21 cellular contexts compared by ENCODE assay signal in genomic region chr7:11607676-11608075, GRCh38.
DNase-seq lines count a peak whose midpoint lies in the region; ATAC-seq and TF ChIP-seq lines count a peak whose summit lies in the region.
"Had no signal": no experiment of that assay in that cellular context is flagged by ENCODE, and none has a peak within 500 bp of the region (broad histone marks: within the 10 kb centered on the region; RNA-seq: fewer than 3 reads in every experiment).

No MANE protein-coding gene starts in this region.

- DNase-seq in Right ventricle myocardium superior (peak; percentile 49), left ventricle myocardium superior (no peak), NCI-H69 (lab: John Stamatoyannopoulos, UW) (peak; percentile 94), choroid plexus epithelial cell (ENCODE audit: low read depth) (peak; percentile 28), thyroid gland (peak; percentile 46 to 64), BE2C (no peak), left colon (no peak)
- no peak for DNase-seq in activated CD4-positive, alpha-beta T cell treated with anti-CD3 and anti-CD28 coated beads, Interleukin-2, amount 10 ng/mL, durations not matched to agents 24 days and 14 days
- DNase-seq: activated B cell treated with CpG ODN at 0.5 μM for 24 hours; activated CD4-positive, alpha-beta memory T cell treated with anti-CD3 and anti-CD28 coated beads for 36 hours; adrenal gland; DMS79; erythroblast; natural killer cell; testis had no signal

- H3K27ac Mint-ChIP-seq in activated CD4-positive, alpha-beta T cell treated with anti-CD3 and anti-CD28 coated beads, Interleukin-2, amount 10 ng/mL, durations not matched to agents 24 days and 14 days, result no peak overlapping the region
- H3K27ac Mint-ChIP-seq: activated B cell treated with CpG ODN at 0.5 μM for 24 hours; activated CD4-positive, alpha-beta memory T cell treated with anti-CD3 and anti-CD28 coated beads for 36 hours; GM23338; IgD-negative memory B cell; natural killer cell; stimulated activated memory B cell treated with anti-CD40 and anti-IgM and Interleukin-4, amounts not matched to agents 10 μg/mL and 1 μg/mL and 100 μg/mL, for 72 hours; T-helper 2 cell treated with Interferon-gamma antibody and Interleukin-4, amounts not matched to agents 5 μg/mL and 100 μg/mL, for 36 hours had no signal

- no peaks in the 10 kb centered on the region for H3K36me3 ChIP-seq in thyroid gland
- H3K36me3 ChIP-seq in BE2C, result no peaks in the 10 kb centered on the region
- H3K36me3 ChIP-seq: adrenal gland had no signal

- no peak overlapping the region for H3K4me3 ChIP-seq in choroid plexus epithelial cell (ENCODE audit: low read depth, low read length)
- no peak overlapping the region for H3K4me3 ChIP-seq in thyroid gland (replicated peaks in 1 of 3)
- H3K4me3 ChIP-seq in BE2C (ENCODE audit: low read depth, low read length), result no peak overlapping the region
- H3K4me3 ChIP-seq: adrenal gland, GM23338, testis had no signal

- ATAC-seq in Right ventricle myocardium superior (ENCODE audit: poor library complexity) (no peak), left ventricle myocardium superior (no peak), left colon (no peak)
- ATAC-seq: GM23338; natural killer cell; SK-N-SH treated with all-trans-retinoic acid at 6 μM for 48 hours; stimulated activated memory B cell treated with anti-CD40 and anti-IgM and Interleukin-4, amounts not matched to agents 10 μg/mL and 1 μg/mL and 100 μg/mL, for 72 hours had no signal

- peaks cover 0 to 6% of the 10 kb centered on the region in 2 donors for H3K4me1 ChIP-seq in thyroid gland
- H3K4me1 ChIP-seq in BE2C, result no peaks in the 10 kb centered on the region; the same call in 1 of the 2 replicates
- H3K4me1 ChIP-seq: adrenal gland, testis had no signal

- no peaks in the 10 kb centered on the region for H3K9me3 Mint-ChIP-seq in activated CD4-positive, alpha-beta T cell treated with anti-CD3 and anti-CD28 coated beads, Interleukin-2, amount 10 ng/mL, durations not matched to agents 24 days and 14 days
- H3K9me3 Mint-ChIP-seq: activated B cell treated with CpG ODN at 0.5 μM for 24 hours; activated CD4-positive, alpha-beta memory T cell treated with anti-CD3 and anti-CD28 coated beads for 36 hours; IgD-negative memory B cell; T-helper 2 cell treated with Interferon-gamma antibody and Interleukin-4, amounts not matched to agents 5 μg/mL and 100 μg/mL, for 36 hours had no signal

- H3K27ac ChIP-seq in thyroid gland, result no peak overlapping the region
- H3K27ac ChIP-seq: adrenal gland, testis had no signal

- H3K4me3 Mint-ChIP-seq in activated CD4-positive, alpha-beta T cell treated with anti-CD3 and anti-CD28 coated beads, Interleukin-2, amount 10 ng/mL, durations not matched to agents 24 days and 14 days, result no peak overlapping the region
- H3K4me3 Mint-ChIP-seq: activated B cell treated with CpG ODN at 0.5 μM for 24 hours; activated CD4-positive, alpha-beta memory T cell treated with anti-CD3 and anti-CD28 coated beads for 36 hours; CD14-positive monocyte; GM23338; IgD-negative memory B cell; natural killer cell; stimulated activated memory B cell treated with anti-CD40 and anti-IgM and Interleukin-4, amounts not matched to agents 10 μg/mL and 1 μg/mL and 100 μg/mL, for 72 hours; T-helper 2 cell treated with Interferon-gamma antibody and Interleukin-4, amounts not matched to agents 5 μg/mL and 100 μg/mL, for 36 hours had no signal

- WGBS in thyroid gland, 2 donors, result 22 to 43% methylated on average over 2 of the region's 2 CpGs

- no peak for TF ChIP-seq CTCF in choroid plexus epithelial cell (conservative IDR thresholded peaks at IDR 0.05; ENCODE audit: low read depth, low read length)
- TF ChIP-seq CTCF in thyroid gland (IDR thresholded peaks at IDR 0.05), result no peak
- no peak for TF ChIP-seq CTCF in BE2C (IDR thresholded peaks at IDR 0.05; ENCODE audit: low read depth, low read length)

- H3K27me3 Mint-ChIP-seq in activated CD4-positive, alpha-beta T cell treated with anti-CD3 and anti-CD28 coated beads, Interleukin-2, amount 10 ng/mL, durations not matched to agents 24 days and 14 days, result no peaks in the 10 kb centered on the region
- H3K27me3 Mint-ChIP-seq: activated B cell treated with CpG ODN at 0.5 μM for 24 hours; activated CD4-positive, alpha-beta memory T cell treated with anti-CD3 and anti-CD28 coated beads for 36 hours; IgD-negative memory B cell; stimulated activated memory B cell treated with anti-CD40 and anti-IgM and Interleukin-4, amounts not matched to agents 10 μg/mL and 1 μg/mL and 100 μg/mL, for 72 hours had no signal

- H3K36me3 Mint-ChIP-seq in activated CD4-positive, alpha-beta T cell treated with anti-CD3 and anti-CD28 coated beads, Interleukin-2, amount 10 ng/mL, durations not matched to agents 24 days and 14 days (ENCODE audit: low read depth), result no peaks in the 10 kb centered on the region
- H3K36me3 Mint-ChIP-seq: activated CD4-positive, alpha-beta memory T cell treated with anti-CD3 and anti-CD28 coated beads for 36 hours; CD14-positive monocyte; IgD-negative memory B cell; natural killer cell; stimulated activated memory B cell treated with anti-CD40 and anti-IgM and Interleukin-4, amounts not matched to agents 10 μg/mL and 1 μg/mL and 100 μg/mL, for 72 hours had no signal

- intact Hi-C loops in Right ventricle myocardium superior (cut with DNase I) (no loop called here), left ventricle myocardium superior (cut with micrococcal nuclease) (no loop called here), thyroid gland (cut with DNase I) (no loop called here), left colon (cut with DNase I, micrococcal nuclease) (no loop called here)
- intact Hi-C loops in activated CD4-positive, alpha-beta T cell treated with anti-CD3 and anti-CD28 coated beads, Interleukin-2, amount 10 ng/mL, durations not matched to agents 24 days and 14 days (cut with micrococcal nuclease), result no loop called here

- H3K4me1 Mint-ChIP-seq in activated CD4-positive, alpha-beta T cell treated with anti-CD3 and anti-CD28 coated beads, Interleukin-2, amount 10 ng/mL, durations not matched to agents 24 days and 14 days, result no peaks in the 10 kb centered on the region
- H3K4me1 Mint-ChIP-seq: activated B cell treated with CpG ODN at 0.5 μM for 24 hours; CD14-positive monocyte; IgD-negative memory B cell; natural killer cell; stimulated activated memory B cell treated with anti-CD40 and anti-IgM and Interleukin-4, amounts not matched to agents 10 μg/mL and 1 μg/mL and 100 μg/mL, for 72 hours had no signal

- H3K27me3 ChIP-seq in thyroid gland (no peaks in the 10 kb centered on the region), BE2C (no peaks in the 10 kb centered on the region)
- H3K27me3 ChIP-seq: adrenal gland, testis had no signal

- H3K9me3 ChIP-seq in thyroid gland (no peaks in the 10 kb centered on the region), BE2C (no peaks in the 10 kb centered on the region)
- H3K9me3 ChIP-seq: adrenal gland, testis had no signal

- no peak for TF ChIP-seq POLR2A in thyroid gland (IDR thresholded peaks at IDR 0.05)

Comparison
In these comparisons a context has a peak if more than half of its experiments do, and no peak if none do; other contexts are left out.
1. DNase-seq: peak in Right ventricle myocardium superior (single experiment), NCI-H69 (single experiment), choroid plexus epithelial cell (single experiment) and thyroid gland (2 of 2); none in left ventricle myocardium superior (single experiment), activated CD4-positive, alpha-beta T cell treated with anti-CD3 and anti-CD28 coated beads, Interleukin-2, amount 10 ng/mL, durations not matched to agents 24 days and 14 days (single experiment), BE2C (single experiment) and left colon (0 of 2).